In genomic region chr4:23972805-23973204, GRCh38 we compare ENCODE assay signal across 24 cellular contexts.
"Had no signal": no experiment of that assay in that cellular context is flagged by ENCODE, and none has a peak within 500 bp of the region (broad histone marks: within the 10 kb centered on the region; RNA-seq: fewer than 3 reads in every experiment).

No MANE protein-coding gene starts in this region.

- H3K27ac ChIP-seq: breast epithelium, colonic mucosa, SJSA1 had no signal

- H3K9me3 ChIP-seq: breast epithelium, colonic mucosa, SJSA1 had no signal

- DNase-seq: activated CD4-positive, alpha-beta memory T cell treated with anti-CD3 and anti-CD28 coated beads for 36 hours; activated CD4-positive, alpha-beta T cell treated with anti-CD3 and anti-CD28 coated beads, Interleukin-2, amount 10 ng/mL, durations not matched to agents 7 days and 5 days; activated CD4-positive, CD25-positive, alpha-beta regulatory T cell; activated CD8-positive, alpha-beta memory T cell treated with anti-CD3 and anti-CD28 coated beads for 24 hours; activated effector memory CD4-positive, alpha-beta T cell treated with anti-CD3 and anti-CD28 coated beads, Interleukin-2, amount 50 U/mL, for 16 hours; activated naive CD4-positive, alpha-beta T cell treated with anti-CD3 and anti-CD28 coated beads, Interleukin-2, amount 50 U/mL, for 16 hours; activated T-cell treated with anti-CD3 and anti-CD28 coated beads, Interleukin-2, amount 50 U/mL, for 4 hours; aorta; caudate nucleus; colonic mucosa; Karpas-422; NCI-H1048; NCI-H146; NCI-H187 treated with DMSO at 0.1 percent for 48 hours; NCI-H2171; NCI-H2227 treated with DMSO at 0.1 percent for 48 hours; NCI-H446 treated with DMSO at 0.1 percent for 48 hours; NCI-H524 treated with DMSO at 0.1 percent for 48 hours; NCI-H748 treated with DMSO at 0.1 percent for 48 hours; NK-92 treated with Interleukin-12 subunit alpha and Interleukin-12 subunit beta, amount 100 ng/mL, for 24 hours; PC-3; SHP77 had no signal

- H3K36me3 ChIP-seq: breast epithelium, colonic mucosa, SJSA1 had no signal

- H3K4me1 ChIP-seq: breast epithelium, colonic mucosa had no signal

- H3K4me3 ChIP-seq: breast epithelium, colonic mucosa, SJSA1 had no signal

- H3K27me3 ChIP-seq: breast epithelium, colonic mucosa, SJSA1 had no signal
